ENCODE assay signal across 1 cellular context in genomic region chr17:44543905-44544523, GRCh38.
A peak's percentile ranks its signal among the peaks of the same experiment; 100 is the strongest.
TF ChIP-seq lines count a peak whose summit lies in the region.

No MANE protein-coding gene starts in this region.

TF ChIP-seq in IMR-90, 13 proteins besides CTCF, POLR2A, EP300 and RAD21:
- TF ChIP-seq RCOR1 (IDR thresholded peaks at IDR 0.05; ENCODE audit: insufficient replicate concordance, low read length) (peak; percentile 92), FOS (IDR thresholded peaks at IDR 0.05; ENCODE audit: low read depth, low read length) (no peak)
